Comparison of ENCODE assay signal across 17 cellular contexts in genomic region chr1:40984066-40984465, GRCh38. TPM values are rescaled to one million over a fixed set of nuclear protein-coding genes. Genes with fewer than 3 reads are reported as not detected.
DNase-seq lines count a peak whose midpoint lies in the region; ATAC-seq and TF ChIP-seq lines count a peak whose summit lies in the region.
"Had no signal": no experiment of that assay in that cellular context is flagged by ENCODE, and none has a peak within 500 bp of the region (broad histone marks: within the 10 kb centered on the region; RNA-seq: fewer than 3 reads in every experiment).

No MANE protein-coding gene starts in this region.

- no peaks in the 10 kb centered on the region for H3K27me3 Mint-ChIP-seq in neural crest cell (ENCODE audit: low read depth)
- H3K27me3 Mint-ChIP-seq: naive B cell had no signal

- ATAC-seq in RWPE2 (ENCODE audit: low read depth) (no peak; the same call in 2 of the 3 replicates), GM21786 (IDR thresholded peaks at IDR 0.05; ENCODE audit: unreplicated experiment) (no peak), HG03354 (IDR thresholded peaks at IDR 0.05; ENCODE audit: poor library complexity, severe bottlenecking, unreplicated experiment) (no peak), HG03097 (IDR thresholded peaks at IDR 0.05; ENCODE audit: low FRiP score, unreplicated experiment) (no peak)
- ATAC-seq: CD8-positive, alpha-beta T cell; heart right ventricle; left lobe of liver; right lobe of liver had no signal

- H3K4me3 Mint-ChIP-seq in neural crest cell: peak overlapping the region; percentile 29
- H3K4me3 Mint-ChIP-seq: CD8-positive, alpha-beta T cell had no signal

- no peak overlapping the region for H3K27ac Mint-ChIP-seq in neural crest cell (ENCODE audit: unreplicated experiment)
- H3K27ac Mint-ChIP-seq: CD8-positive, alpha-beta T cell had no signal

- TF ChIP-seq EP300 in stomach (IDR thresholded peaks at IDR 0.05): no peak

- no peak for TF ChIP-seq CTCF in RWPE2 (IDR thresholded peaks at IDR 0.05; ENCODE audit: poor library complexity, severe bottlenecking)
- no peak for TF ChIP-seq CTCF in neural crest cell (conservative IDR thresholded peaks at IDR 0.05)
- no peak for TF ChIP-seq CTCF in stomach (IDR thresholded peaks at IDR 0.05)

- H3K36me3 ChIP-seq in RWPE2 (ENCODE audit: low read depth): peaks cover 77% of the 10 kb centered on the region
- peaks cover 27 to 58% (median 50%) of the 10 kb centered on the region in 4 donors for H3K36me3 ChIP-seq in stomach

- H3K4me3 ChIP-seq in RWPE2 (ENCODE audit: severe bottlenecking) (no peak overlapping the region), stomach (no peak overlapping the region)
- H3K4me3 ChIP-seq: heart right ventricle, right lobe of liver had no signal

- H3K27ac ChIP-seq in RWPE2 (ENCODE audit: poor library complexity, severe bottlenecking): peak overlapping the region; percentile 81
- H3K27ac ChIP-seq in stomach: peak overlapping the region in 2 of 5 donors; percentile 93 to 97
- H3K27ac ChIP-seq: heart right ventricle, right lobe of liver had no signal

- peaks cover 27% of the 10 kb centered on the region for H3K4me1 Mint-ChIP-seq in neural crest cell

- no peaks in the 10 kb centered on the region for H3K27me3 ChIP-seq in RWPE2 (ENCODE audit: insufficient read depth, poor library complexity, severe bottlenecking)
- no peaks in the 10 kb centered on the region for H3K27me3 ChIP-seq in stomach
- H3K27me3 ChIP-seq: heart right ventricle, right lobe of liver had no signal

- intact Hi-C loops in stomach (cut with DNase I; ENCODE audit: low total_unique reads): no loop called here

- DNase-seq in EH (ENCODE audit: low read depth) (peak; percentile 70), RWPE2 (ENCODE audit: low spot score) (no peak), dedifferentiated amniotic fluid mesenchymal stem cell (ENCODE audit: extremely low spot score) (peak; percentile 56), neural crest cell (ENCODE audit: low read depth, low spot score) (no peak), stomach (no peak)
- DNase-seq: CD8-positive, alpha-beta T cell; effector memory CD4-positive, alpha-beta T cell; GF-D8; heart right ventricle; naive B cell; NCI-H510A; right lobe of liver had no signal

- peaks cover 33% of the 10 kb centered on the region for H3K4me1 ChIP-seq in RWPE2 (ENCODE audit: insufficient read depth, poor library complexity, severe bottlenecking)
- H3K4me1 ChIP-seq in stomach: peaks cover 23 to 59% (median 38%) of the 10 kb centered on the region in 4 donors

- no peak for TF ChIP-seq POLR2A in stomach (IDR thresholded peaks at IDR 0.05)

- WGBS in stomach, 5 donors: 78 to 90% (median 86%) methylated on average over 2 of the region's 2 CpGs

- peaks cover 23% of the 10 kb centered on the region for H3K36me3 Mint-ChIP-seq in neural crest cell (ENCODE audit: low read depth)

- H3K9me3 ChIP-seq in RWPE2 (ENCODE audit: severe bottlenecking): no peaks in the 10 kb centered on the region
- no peaks in the 10 kb centered on the region for H3K9me3 ChIP-seq in stomach
- H3K9me3 ChIP-seq: heart right ventricle, right lobe of liver had no signal

- H3K9me3 Mint-ChIP-seq in neural crest cell: no peaks in the 10 kb centered on the region
- H3K9me3 Mint-ChIP-seq: CD8-positive, alpha-beta T cell; naive B cell had no signal

RNA-seq across cellular contexts. Expression of gene CTPS1, which starts 4.6 kb away (rescaled TPM):
- total RNA-seq in neural crest cell (111 and 114 TPM in 2 replicates), stomach (10 to 100 TPM; 14.0 to 45.5 (median 32.7) TPM)
- polyA plus RNA-seq in stomach: 1 to 10 TPM; 6.4 to 9.8 (median 8.1) TPM

RNA-seq across cellular contexts. Expression of gene SLFNL1, which starts 37.5 kb away (rescaled TPM):
- total RNA-seq in neural crest cell (0.37 and 0.64 TPM in 2 replicates), stomach (10 to 100 TPM in 1 of 5 donors, 1 to 10 TPM in 1, under 1 TPM in 1, not detected in 2; 0.73 to 10.5 (median 3.1) TPM)
- under 1 TPM in 2 of 3 donors, not detected in 1; 0.25 to 0.31 TPM for polyA plus RNA-seq in stomach
- total RNA-seq: H1, left lobe of liver had no signal
- polyA plus RNA-seq: H1 had no signal

Comparison
In these comparisons a context has a peak if more than half of its experiments do, and no peak if none do; other contexts are left out.
1. DNase-seq: peak in EH (single experiment) and dedifferentiated amniotic fluid mesenchymal stem cell (single experiment); none in RWPE2 (single experiment), neural crest cell (single experiment) and stomach (single experiment).